Comparison of ENCODE assay signal across 1 cellular context in genomic region chr3:66261318-66261717, GRCh38.
TF ChIP-seq lines count a peak whose summit lies in the region.

No MANE protein-coding gene starts in this region.

TF ChIP-seq in GM23338, 12 proteins besides CTCF, POLR2A, EP300 and RAD21 (continued from another document):
- no peak for TF ChIP-seq REST (IDR thresholded peaks at IDR 0.05; ENCODE audit: unreplicated experiment)
TF ChIP-seq in GM23338: peak in this region for 0.
